9 cellular contexts compared by ENCODE assay signal in genomic region chr7:151247611-151248176, GRCh38. TPM values are rescaled to one million over a fixed set of nuclear protein-coding genes. Genes with fewer than 3 reads are reported as not detected.
DNase-seq lines count a peak whose midpoint lies in the region; ATAC-seq and TF ChIP-seq lines count a peak whose summit lies in the region.
"Had no signal": no experiment of that assay in that cellular context is flagged by ENCODE, and none has a peak within 500 bp of the region (broad histone marks: within the 10 kb centered on the region; RNA-seq: fewer than 3 reads in every experiment).

No MANE protein-coding gene starts in this region.

- no peaks in the 10 kb centered on the region for H3K79me2 ChIP-seq in GM23248 (ENCODE audit: insufficient read depth)

- TF ChIP-seq CTCF in WI38 (IDR thresholded peaks at IDR 0.05; ENCODE audit: low read depth, low read length) (no peak), right atrium auricular region (IDR thresholded peaks at IDR 0.05) (no peak)

- in situ Hi-C loops in GM23248 (cut with MboI): no loop called here

- no peak overlapping the region for H3K4me3 Mint-ChIP-seq in activated CD8-positive, alpha-beta memory T cell treated with anti-CD3 and anti-CD28 coated beads, Interleukin-2, amount 10 ng/mL, durations not matched to agents 7 days and 5 days

- H3K9ac ChIP-seq in GM23248: peak overlapping the region; percentile 87
- H3K9ac ChIP-seq in skeletal muscle tissue (ENCODE audit: low read depth in 1 of 3, low read length in 3 of 3): peak overlapping the region; percentile 88 to 97 (median 95)

- no peak for ATAC-seq in GM19324 (IDR thresholded peaks at IDR 0.05; ENCODE audit: low FRiP score, unreplicated experiment)
- ATAC-seq in activated CD8-positive, alpha-beta memory T cell treated with anti-CD3 and anti-CD28 coated beads, Interleukin-2, amount 10 ng/mL, durations not matched to agents 7 days and 5 days: no peak

- DNase-seq in GM23248 (peak; percentile 48), right atrium auricular region (ENCODE audit: low spot score) (no peak), NCI-H2227 treated with DMSO at 0.1 percent for 48 hours (lab: John Stamatoyannopoulos, UW) (no peak)
- no peak for DNase-seq in activated CD8-positive, alpha-beta memory T cell treated with anti-CD3 and anti-CD28 coated beads, Interleukin-2, amount 10 ng/mL, durations not matched to agents 7 days and 5 days
- DNase-seq in NK-92 treated with Interleukin-12 subunit alpha and Interleukin-12 subunit beta, amount 100 ng/mL, for 24 hours (lab: John Stamatoyannopoulos, UW): no peak

- H3K9me3 Mint-ChIP-seq in activated CD8-positive, alpha-beta memory T cell treated with anti-CD3 and anti-CD28 coated beads, Interleukin-2, amount 10 ng/mL, durations not matched to agents 7 days and 5 days (ENCODE audit: low read depth): no peaks in the 10 kb centered on the region

- peaks cover 66% of the 10 kb centered on the region for H3K27me3 Mint-ChIP-seq in activated CD8-positive, alpha-beta memory T cell treated with anti-CD3 and anti-CD28 coated beads, Interleukin-2, amount 10 ng/mL, durations not matched to agents 7 days and 5 days

- CTCF ChIA-PET in activated CD8-positive, alpha-beta memory T cell treated with anti-CD3 and anti-CD28 coated beads, Interleukin-2, amount 10 ng/mL, durations not matched to agents 7 days and 5 days (lab: Charles Lee): interaction anchor here (1.0 to 5.6 kb wide), 5 partner anchors 9 to 123 kb away, joined by 3 to 60 read pairs (median 3); no protein-coding TSS in a partner anchor

- H3K9me2 ChIP-seq in GM23248 (ENCODE audit: insufficient read depth): no peaks in the 10 kb centered on the region

- H3F3A ChIP-seq in GM23248 (ENCODE audit: insufficient read depth): peaks cover 2% of the 10 kb centered on the region; the same call in 1 of the 2 replicates

- peak overlapping the region; percentile 91 for H3K4me3 ChIP-seq in GM23248
- peak overlapping the region; percentile 74 for H3K4me3 ChIP-seq in WI38 (ENCODE audit: low read depth, low read length)
- H3K4me3 ChIP-seq in right atrium auricular region: peak overlapping the region; percentile 79 to 80
- peak overlapping the region; percentile 85 to 91 (median 85) for H3K4me3 ChIP-seq in skeletal muscle tissue (ENCODE audit: low read length in 3 of 3)

- H3K4me1 Mint-ChIP-seq in activated CD8-positive, alpha-beta memory T cell treated with anti-CD3 and anti-CD28 coated beads, Interleukin-2, amount 10 ng/mL, durations not matched to agents 7 days and 5 days: peaks cover 38% of the 10 kb centered on the region

- H3K27ac Mint-ChIP-seq in activated CD8-positive, alpha-beta memory T cell treated with anti-CD3 and anti-CD28 coated beads, Interleukin-2, amount 10 ng/mL, durations not matched to agents 7 days and 5 days: no peak overlapping the region

- H3K36me3 ChIP-seq in GM23248 (ENCODE audit: low read depth): no peaks in the 10 kb centered on the region
- no peaks in the 10 kb centered on the region for H3K36me3 ChIP-seq in right atrium auricular region
- peaks cover 0 to 3% (median 2%) of the 10 kb centered on the region in 3 donors for H3K36me3 ChIP-seq in skeletal muscle tissue (ENCODE audit: control insufficient read depth in 3 of 3, insufficient read depth in 3 of 3, low read length in 3 of 3)

- H3K9me3 ChIP-seq in GM23248 (ENCODE audit: low read depth) (no peaks in the 10 kb centered on the region), right atrium auricular region (no peaks in the 10 kb centered on the region), skeletal muscle tissue (ENCODE audit: control insufficient read depth in 3 of 3, low read length in 3 of 3) (no peaks in the 10 kb centered on the region)

- H3K4me1 ChIP-seq in GM23248 (ENCODE audit: insufficient read depth) (peaks cover 14% of the 10 kb centered on the region; the same call in 1 of the 2 replicates), right atrium auricular region (peaks cover 0 to 85% of the 10 kb centered on the region in 2 donors), skeletal muscle tissue (ENCODE audit: control insufficient read depth in 3 of 3, insufficient read depth in 3 of 3, low read length in 3 of 3) (peaks cover 68 to 72% (median 69%) of the 10 kb centered on the region in 3 donors)

- no peaks in the 10 kb centered on the region for H3K36me3 Mint-ChIP-seq in activated CD8-positive, alpha-beta memory T cell treated with anti-CD3 and anti-CD28 coated beads, Interleukin-2, amount 10 ng/mL, durations not matched to agents 7 days and 5 days

- H3K27ac ChIP-seq in GM23248 (no peak overlapping the region; the same call in 1 of the 2 replicates), right atrium auricular region (peak overlapping the region; percentile 89 to 97), skeletal muscle tissue (ENCODE audit: low read depth, low read length) (peak overlapping the region; percentile 97)

- no peaks in the 10 kb centered on the region for H4K20me1 ChIP-seq in GM23248 (ENCODE audit: insufficient read depth)

- no peaks in the 10 kb centered on the region for H3K27me3 ChIP-seq in GM23248 (replicated peaks; ENCODE audit: insufficient read depth)
- H3K27me3 ChIP-seq in right atrium auricular region: peaks cover 0 to 3% of the 10 kb centered on the region in 2 donors
- peaks cover 0 to 7% (median 0%) of the 10 kb centered on the region in 3 donors for H3K27me3 ChIP-seq in skeletal muscle tissue (ENCODE audit: control insufficient read depth in 3 of 3, insufficient read depth in 3 of 3, low read length in 3 of 3)

- H2AFZ ChIP-seq in GM23248: peak overlapping the region; percentile 80

- H3K4me2 ChIP-seq in GM23248 (ENCODE audit: unreplicated experiment): peak overlapping the region; percentile 91

- WGBS in GM23248 (ENCODE audit: low coverage in 1 of 2, low lambda C conversion rate in 2 of 2, missing lambda C conversion rate in 2 of 2), 2 experiments: 7 to 11% methylated on average over 12 to 14 of the region's 15 CpGs

RNA-seq across cellular contexts. Expression of gene SMARCD3, which starts 0.8 kb away (rescaled TPM):
- 32.2 and 34.0 TPM in 2 replicates for total RNA-seq in GM23248 (2014; rRNA removed; shearing (Covaris generic))
- 19.8 and 22.4 TPM in 2 replicates for polyA plus RNA-seq in GM23248 (2016; fragmentation: Nextera tagmentation; extraction: Ambion mirVana)
- total RNA-seq in right atrium auricular region (100 to 1,000 TPM in 1 of 2 donors, 10 to 100 TPM in 1; 81.5 to 125 TPM), skeletal muscle tissue (101 TPM)
- total RNA-seq in activated CD8-positive, alpha-beta memory T cell treated with anti-CD3 and anti-CD28 coated beads, Interleukin-2, amount 10 ng/mL, durations not matched to agents 7 days and 5 days: 1 to 10 TPM; 1.0 to 2.5 TPM

RNA-seq across cellular contexts. Expression of gene CHPF2, which starts 15.4 kb away (rescaled TPM):
- total RNA-seq in GM23248 (2014; rRNA removed; shearing (Covaris generic)): 120 and 139 TPM in 2 replicates
- 48.0 and 51.3 TPM in 2 replicates for polyA plus RNA-seq in GM23248 (2016; fragmentation: Nextera tagmentation; extraction: Ambion mirVana)
- 10 to 100 TPM; 24.7 to 38.1 TPM for total RNA-seq in right atrium auricular region
- total RNA-seq in skeletal muscle tissue: 16.2 TPM
- total RNA-seq in activated CD8-positive, alpha-beta memory T cell treated with anti-CD3 and anti-CD28 coated beads, Interleukin-2, amount 10 ng/mL, durations not matched to agents 7 days and 5 days: 10 to 100 TPM; 46.1 to 46.8 TPM

RNA-seq across cellular contexts. Expression of gene ABCF2, which starts 20.7 kb away (rescaled TPM):
- 69.7 and 74.9 TPM in 2 replicates for total RNA-seq in GM23248 (2014; rRNA removed; shearing (Covaris generic))
- 40.7 and 40.9 TPM in 2 replicates for polyA plus RNA-seq in GM23248 (2016; fragmentation: Nextera tagmentation; extraction: Ambion mirVana)
- total RNA-seq in right atrium auricular region: 10 to 100 TPM; 29.7 to 38.6 TPM
- 20.9 TPM for total RNA-seq in skeletal muscle tissue
- 10 to 100 TPM; 37.8 to 47.3 TPM for total RNA-seq in activated CD8-positive, alpha-beta memory T cell treated with anti-CD3 and anti-CD28 coated beads, Interleukin-2, amount 10 ng/mL, durations not matched to agents 7 days and 5 days

RNA-seq across cellular contexts. Expression of gene H2BK1, which starts 37.4 kb away (rescaled TPM):
- total RNA-seq in GM23248 (2014; rRNA removed; shearing (Covaris generic)): not detected in 2 replicates
- not detected in 2 replicates for polyA plus RNA-seq in GM23248 (2016; fragmentation: Nextera tagmentation; extraction: Ambion mirVana)
- total RNA-seq in right atrium auricular region: not detected
- not detected for total RNA-seq in skeletal muscle tissue
- total RNA-seq in activated CD8-positive, alpha-beta memory T cell treated with anti-CD3 and anti-CD28 coated beads, Interleukin-2, amount 10 ng/mL, durations not matched to agents 7 days and 5 days: not detected
- total RNA-seq: HT1080 had no signal
